Comparison of ENCODE assay signal across 5 cellular contexts in genomic region chr7:139429735-139430134, GRCh38. TPM values are rescaled to one million over a fixed set of nuclear protein-coding genes. Genes with fewer than 3 reads are reported as not detected.
"Had no signal": no experiment of that assay in that cellular context is flagged by ENCODE, and none has a peak within 500 bp of the region (broad histone marks: within the 10 kb centered on the region; RNA-seq: fewer than 3 reads in every experiment).

No MANE protein-coding gene starts in this region.

RNA-seq across cellular contexts. Expression of gene KLRG2, which starts 53.7 kb away (rescaled TPM):
- total RNA-seq: activated CD4-positive, alpha-beta memory T cell treated with anti-CD3 and anti-CD28 coated beads, Interleukin-2, amount 10 ng/mL, durations not matched to agents 7 days and 5 days; K562; Right ventricle myocardium inferior; RPMI7951; T-helper 17 cell had no signal
- polyA plus RNA-seq: K562 had no signal
